ENCODE assay signal across 8 cellular contexts in genomic region chr5:98770158-98770910, GRCh38. TPM values are rescaled to one million over a fixed set of nuclear protein-coding genes. Genes with fewer than 3 reads are reported as not detected.
A peak's percentile ranks its signal among the peaks of the same experiment; 100 is the strongest.
DNase-seq lines count a peak whose midpoint lies in the region; ATAC-seq and TF ChIP-seq lines count a peak whose summit lies in the region.

No MANE protein-coding gene starts in this region.

- peaks cover 0 to 30% (median 4%) of the 10 kb centered on the region in 4 donors for H3K4me1 ChIP-seq in right lobe of liver

- 0% methylated on average over 17 of the region's 42 CpGs for WGBS in right lobe of liver (ENCODE audit: insufficient coverage, low coverage, low lambda C conversion rate, missing lambda C conversion rate)

- H3K4me3 ChIP-seq in SU-DHL-6 (ENCODE audit: insufficient read depth, low read length, poor library complexity, severe bottlenecking) (peak overlapping the region; percentile 36), choroid plexus epithelial cell (ENCODE audit: low read depth, low read length) (peak overlapping the region; percentile 78), right lobe of liver (peak overlapping the region; percentile 53 to 60 (median 57))

- peaks cover 13 to 26% of the 10 kb centered on the region in 2 donors for H3K27me3 Mint-ChIP-seq in stimulated activated naive B cell treated with anti-CD40 and anti-IgM and Interleukin-4, amounts not matched to agents 10 μg/mL and 1 μg/mL and 100 μg/mL, for 72 hours

- no peaks in the 10 kb centered on the region for H3K36me3 ChIP-seq in SU-DHL-6 (ENCODE audit: low read length)
- no peaks in the 10 kb centered on the region for H3K36me3 ChIP-seq in right lobe of liver

- H3K27ac ChIP-seq in SU-DHL-6 (ENCODE audit: low read depth, low read length) (no peak overlapping the region), right lobe of liver (peak overlapping the region in 2 of 3 donors; percentile 2 to 50)

- no peaks in the 10 kb centered on the region for H3K9me3 Mint-ChIP-seq in stimulated activated naive B cell treated with anti-CD40 and anti-IgM and Interleukin-4, amounts not matched to agents 10 μg/mL and 1 μg/mL and 100 μg/mL, for 72 hours

- DNase-seq in D341Med (ENCODE audit: low spot score): peak; percentile 37
- peak; percentile 65 for DNase-seq in KBM-7
- DNase-seq in choroid plexus epithelial cell (ENCODE audit: low read depth): peak; percentile 83
- peak; percentile 36 to 60 (median 54) for DNase-seq in right lobe of liver
- DNase-seq in stimulated activated naive B cell treated with anti-CD40 and anti-IgM and Interleukin-4, amounts not matched to agents 10 μg/mL and 1 μg/mL and 100 μg/mL, for 72 hours: no peak
- no peak for DNase-seq in NCI-H1930 (lab: John Stamatoyannopoulos, UW)

- peaks cover 0 to 4% of the 10 kb centered on the region in 2 donors for H3K36me3 Mint-ChIP-seq in stimulated activated naive B cell treated with anti-CD40 and anti-IgM and Interleukin-4, amounts not matched to agents 10 μg/mL and 1 μg/mL and 100 μg/mL, for 72 hours

- no peak for TF ChIP-seq POLR2A in right lobe of liver (IDR thresholded peaks at IDR 0.05)

- peak overlapping the region; percentile 57 for H2AFZ ChIP-seq in SU-DHL-6 (ENCODE audit: low read depth, low read length, severe bottlenecking)

- in situ Hi-C loops in KBM-7 (cut with MboI; ENCODE audit: low pct_unique_long_range_greater_than_20kb, low sequenced_read_pairs): no loop called here

- peak overlapping the region; percentile 63 for H3K27ac Mint-ChIP-seq in stimulated activated naive B cell treated with anti-CD40 and anti-IgM and Interleukin-4, amounts not matched to agents 10 μg/mL and 1 μg/mL and 100 μg/mL, for 72 hours

- H3K9me3 ChIP-seq in SU-DHL-6 (ENCODE audit: insufficient read depth, low read length) (no peaks in the 10 kb centered on the region), right lobe of liver (no peaks in the 10 kb centered on the region)

- H3K4me3 Mint-ChIP-seq in stimulated activated naive B cell treated with anti-CD40 and anti-IgM and Interleukin-4, amounts not matched to agents 10 μg/mL and 1 μg/mL and 100 μg/mL, for 72 hours: peak overlapping the region; percentile 94 to 97

- H3K9me2 ChIP-seq in SU-DHL-6 (replicated peaks; ENCODE audit: insufficient read depth, low read length): no peaks in the 10 kb centered on the region

- TF ChIP-seq CTCF in SU-DHL-6 (IDR thresholded peaks at IDR 0.05; ENCODE audit: insufficient read depth, low read length, poor library complexity, severe bottlenecking) (no peak), choroid plexus epithelial cell (conservative IDR thresholded peaks at IDR 0.05; ENCODE audit: low read depth, low read length) (no peak), right lobe of liver (IDR thresholded peaks at IDR 0.05) (no peak)

- peaks cover 5% of the 10 kb centered on the region; the same call in 1 of the 2 replicates for H3K79me2 ChIP-seq in SU-DHL-6 (ENCODE audit: insufficient read depth, low read length)

- peak overlapping the region; percentile 63 for H3K4me2 ChIP-seq in SU-DHL-6 (ENCODE audit: low read depth, low read length, poor library complexity, severe bottlenecking)

- H4K20me1 ChIP-seq in SU-DHL-6 (ENCODE audit: low read depth, low read length): peaks cover 3% of the 10 kb centered on the region

- intact Hi-C loops in right lobe of liver (cut with DNase I): no loop called here

- H3K9ac ChIP-seq in SU-DHL-6 (ENCODE audit: low read length): peak overlapping the region; percentile 21; the same call in 1 of the 2 replicates

- H3F3A ChIP-seq in SU-DHL-6 (ENCODE audit: insufficient read depth): peaks cover 17% of the 10 kb centered on the region; the same call in 1 of the 2 replicates

- ATAC-seq in right lobe of liver: peak in 2 of 4 donors; percentile 5 to 15
- ATAC-seq in stimulated activated naive B cell treated with anti-CD40 and anti-IgM and Interleukin-4, amounts not matched to agents 10 μg/mL and 1 μg/mL and 100 μg/mL, for 72 hours (replicated peaks): no peak
- no peak for ATAC-seq in HG03135 (IDR thresholded peaks at IDR 0.05; ENCODE audit: unreplicated experiment)

- peaks cover 36 to 63% of the 10 kb centered on the region in 2 donors for H3K4me1 Mint-ChIP-seq in stimulated activated naive B cell treated with anti-CD40 and anti-IgM and Interleukin-4, amounts not matched to agents 10 μg/mL and 1 μg/mL and 100 μg/mL, for 72 hours

- no peaks in the 10 kb centered on the region for H3K27me3 ChIP-seq in SU-DHL-6 (ENCODE audit: low read length)
- peaks cover 0 to 2% of the 10 kb centered on the region in 2 donors for H3K27me3 ChIP-seq in right lobe of liver

RNA-seq across cellular contexts. Expression of gene RGMB, which starts 3.1 kb away (rescaled TPM):
- total RNA-seq in right lobe of liver: 10 to 100 TPM in 1 of 6 experiments, 1 to 10 TPM in 5; 4.5 to 10.5 (median 5.1) TPM

Comparison
In these comparisons a context has a peak if more than half of its experiments do, and no peak if none do; other contexts are left out.
1. DNase-seq: peak in D341Med (single experiment), KBM-7 (single experiment), choroid plexus epithelial cell (single experiment) and right lobe of liver (3 of 3); none in stimulated activated naive B cell treated with anti-CD40 and anti-IgM and Interleukin-4, amounts not matched to agents 10 μg/mL and 1 μg/mL and 100 μg/mL, for 72 hours (single experiment) and NCI-H1930 (0 of 2).
2. Peak in every context shown above with its lines, with median percentiles within 50 percentile points of each other: H3K4me3 ChIP-seq.